ENCODE assay signal across 11 cellular contexts in the genomic region with DNA sequence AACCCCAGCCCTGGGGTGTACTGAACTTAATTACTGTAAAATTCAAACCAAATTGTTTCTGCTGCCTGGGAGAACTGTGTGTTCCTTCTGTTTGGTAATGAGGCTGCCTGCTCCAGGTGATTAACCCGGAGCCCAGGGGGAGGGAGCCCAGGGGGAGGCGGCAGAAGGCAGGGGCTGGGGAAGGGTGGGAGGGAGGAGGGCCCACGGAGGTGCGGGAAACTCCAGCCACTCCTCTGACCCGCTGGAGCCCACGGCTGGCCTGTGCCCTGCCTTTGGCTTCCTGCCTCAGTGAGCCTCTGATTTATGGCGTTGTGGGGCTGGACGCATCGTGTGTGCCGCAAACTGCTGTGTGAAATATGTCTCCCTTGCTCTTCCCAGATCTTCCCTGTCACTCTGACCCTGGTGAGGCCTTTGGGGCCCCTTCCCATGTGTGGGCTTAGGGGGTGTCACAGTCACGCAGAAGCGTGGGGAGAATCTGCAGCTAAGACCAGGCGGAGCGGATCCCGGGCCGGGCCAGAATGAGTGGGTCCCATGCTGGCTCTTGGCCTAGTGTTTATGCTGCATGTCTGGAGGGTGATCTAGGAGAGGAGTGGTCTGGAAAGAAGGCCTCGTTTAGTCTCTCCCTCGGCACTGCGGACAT.
A peak's percentile ranks its signal among the peaks of the same experiment; 100 is the strongest.
DNase-seq lines count a peak whose midpoint lies in the region; ATAC-seq and TF ChIP-seq lines count a peak whose summit lies in the region.
"Had no signal": no experiment of that assay in that cellular context is flagged by ENCODE, and none has a peak within 500 bp of the region (broad histone marks: within the 10 kb centered on the region; RNA-seq: fewer than 3 reads in every experiment).

No MANE protein-coding gene starts in this region.

- no peak overlapping the region for H3K4me3 ChIP-seq in cardiac muscle cell
- H3K4me3 ChIP-seq in fibroblast of mammary gland (ENCODE audit: control insufficient read depth, low read depth, low read length) = no peak overlapping the region
- no peak overlapping the region for H3K4me3 ChIP-seq in ovary
- no peak overlapping the region for H3K4me3 ChIP-seq in aorta (ENCODE audit: low read length in 2 of 2)
- H3K4me3 ChIP-seq: HAP-1, SJSA1 had no signal

- TF ChIP-seq CTCF in cardiac muscle cell (IDR thresholded peaks at IDR 0.05; ENCODE audit: low read depth, low read length) = no peak
- no peak for TF ChIP-seq CTCF in fibroblast of mammary gland (conservative IDR thresholded peaks at IDR 0.05; ENCODE audit: control insufficient read depth, insufficient read depth, low read depth, low read length)
- TF ChIP-seq CTCF in ovary (IDR thresholded peaks at IDR 0.05) = no peak

- peaks cover 21% of the 10 kb centered on the region for H3K4me1 ChIP-seq in cardiac muscle cell (ENCODE audit: low read depth)
- H3K4me1 ChIP-seq in ovary (ENCODE audit: insufficient read depth) = peaks cover 24% of the 10 kb centered on the region
- H3K4me1 ChIP-seq in aorta (ENCODE audit: control insufficient read depth in 1 of 2, insufficient read depth in 2 of 2, low read length in 2 of 2) = no peaks in the 10 kb centered on the region
- H3K4me1 ChIP-seq: HAP-1, SJSA1 had no signal

- TF ChIP-seq EP300 in ovary (IDR thresholded peaks at IDR 0.05) = no peak

- DNase-seq in cardiac muscle cell (ENCODE audit: low read depth in 1 of 2, low spot score in 1 of 2) = no peak
- DNase-seq in Right ventricle myocardium inferior (ENCODE audit: missing footprints) = no peak
- DNase-seq in fibroblast of mammary gland (ENCODE audit: low read depth) = peak; percentile 20
- DNase-seq in ovary = peak in 3 of 5 donors; percentile 27 to 67 (median 63)
- DNase-seq in aorta = no peak
- DNase-seq in dermis blood vessel endothelial cell = no peak
- DNase-seq: NCI-H226 had no signal

- TF ChIP-seq POLR2A in ovary (IDR thresholded peaks at IDR 0.05) = no peak

- ATAC-seq in Right ventricle myocardium inferior (no peak), aorta (ENCODE audit: low FRiP score) (peak; percentile 3), GM21529 (IDR thresholded peaks at IDR 0.05; ENCODE audit: unreplicated experiment) (no peak), HG02588 (IDR thresholded peaks at IDR 0.05; ENCODE audit: unreplicated experiment) (no peak)

- H3K9me3 ChIP-seq in cardiac muscle cell (ENCODE audit: low read depth) (no peaks in the 10 kb centered on the region), ovary (no peaks in the 10 kb centered on the region), aorta (ENCODE audit: control insufficient read depth, low read length) (no peaks in the 10 kb centered on the region)
- H3K9me3 ChIP-seq: HAP-1, SJSA1 had no signal

- H3K27ac ChIP-seq in cardiac muscle cell (peak overlapping the region; percentile 95), ovary (peak overlapping the region; percentile 35 to 54), aorta (ENCODE audit: low read depth in 1 of 2, low read length in 2 of 2) (no peak overlapping the region)
- H3K27ac ChIP-seq: SJSA1 had no signal

- 30 to 33% (median 30%) methylated on average over 19 of the region's 19 CpGs for WGBS in ovary, 3 donors
- WGBS in aorta, 2 donors = 60 to 71% methylated on average over 19 of the region's 19 CpGs

- H3K36me3 ChIP-seq in cardiac muscle cell (no peaks in the 10 kb centered on the region), ovary (no peaks in the 10 kb centered on the region), aorta (ENCODE audit: control insufficient read depth in 1 of 2, insufficient read depth in 2 of 2, low read length in 1 of 2) (no peaks in the 10 kb centered on the region)
- H3K36me3 ChIP-seq: HAP-1 had no signal

- intact Hi-C loops in Right ventricle myocardium inferior (cut with DNase I) (loop anchor here (5.0 kb wide), 1 partner anchor 46 kb away; no protein-coding TSS in a partner anchor), ovary (cut with DNase I) (no loop called here), aorta (cut with DNase I) (no loop called here)

- no peaks in the 10 kb centered on the region for H3K27me3 ChIP-seq in cardiac muscle cell
- no peaks in the 10 kb centered on the region for H3K27me3 ChIP-seq in ovary
- H3K27me3 ChIP-seq in aorta (ENCODE audit: control insufficient read depth in 1 of 2, insufficient read depth in 2 of 2, low read length in 1 of 2) = no peaks in the 10 kb centered on the region
- H3K27me3 ChIP-seq: SJSA1 had no signal

Comparison
In these comparisons a context has a peak if more than half of its experiments do, and no peak if none do; other contexts are left out.
1. DNase-seq: peak in fibroblast of mammary gland (single experiment) and ovary (3 of 5); none in cardiac muscle cell (0 of 2), Right ventricle myocardium inferior (single experiment), aorta (0 of 2) and dermis blood vessel endothelial cell (single experiment).
2. H3K27ac ChIP-seq: peak in cardiac muscle cell (single experiment) and ovary (2 of 2); none in aorta (0 of 2).